In the genomic region with DNA sequence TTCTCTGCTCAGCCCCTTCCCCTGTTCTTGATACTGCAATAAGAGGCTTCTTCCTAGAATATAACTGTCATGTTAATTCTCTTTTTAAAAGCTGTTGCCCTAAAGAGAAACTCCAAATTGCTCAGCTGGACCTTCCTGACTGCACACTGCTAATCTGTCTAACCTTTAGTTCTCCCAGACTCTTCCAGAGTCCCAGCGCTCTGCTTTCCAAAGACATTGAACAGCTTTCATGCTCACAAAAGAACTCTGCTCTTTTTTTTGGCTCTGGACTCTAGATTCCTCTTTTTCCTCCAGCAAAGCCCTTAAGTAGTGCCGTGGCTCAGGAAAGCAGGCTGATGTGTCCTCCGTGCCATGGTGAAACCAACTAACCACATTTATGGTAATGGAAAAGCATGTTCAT, we compare ENCODE assay signal across 24 cellular contexts.
DNase-seq lines count a peak whose midpoint lies in the region; ATAC-seq, FAIRE-seq and TF ChIP-seq lines count a peak whose summit lies in the region.
"Had no signal": no experiment of that assay in that cellular context is flagged by ENCODE, and none has a peak within 500 bp of the region (broad histone marks: within the 10 kb centered on the region; RNA-seq: fewer than 3 reads in every experiment).

No MANE protein-coding gene starts in this region.

- no peak overlapping the region for H3K4ac ChIP-seq in neuronal stem cell (ENCODE audit: low read length)

- no peak overlapping the region for H3K14ac ChIP-seq in neuronal stem cell (ENCODE audit: low read length)

- WGBS in heart left ventricle, 4 donors = 58 to 74% (median 65%) methylated on average over 3 of the region's 3 CpGs
- 19 to 43% methylated on average over 3 of the region's 3 CpGs for WGBS in gastroesophageal sphincter (ENCODE audit: low coverage in 1 of 2), 2 donors
- no CpG with 5 or more reads among the region's 3 CpGs for WGBS in neuronal stem cell (ENCODE audit: extremely low coverage in 2 of 2, insufficient read length in 2 of 2, insufficient replicate concordance in 1 of 2), 2 donors
- 71 to 90% (median 74%) methylated on average over 3 of the region's 3 CpGs for WGBS in small intestine, 3 donors

- H3K9me3 ChIP-seq in heart left ventricle = peaks cover 0 to 5% (median 0%) of the 10 kb centered on the region in 12 donors
- H3K9me3 ChIP-seq in gastroesophageal sphincter = no peaks in the 10 kb centered on the region
- H3K9me3 ChIP-seq in neuronal stem cell (replicated peaks in 1 of 2; ENCODE audit: control insufficient read depth in 2 of 2, insufficient read depth in 1 of 2, low read depth in 1 of 2, low read length in 2 of 2) = no peaks in the 10 kb centered on the region
- no peaks in the 10 kb centered on the region for H3K9me3 ChIP-seq in small intestine (ENCODE audit: control insufficient read depth, low read depth)
- H3K9me3 ChIP-seq: BLaER1 treated with 17β-estradiol and CSF1 and Interleukin-3, amounts not matched to agents 10 nM and 100 nM had no signal

- intact Hi-C loops in Right ventricle myocardium inferior (cut with DNase I) = no loop called here
- intact Hi-C loops in heart left ventricle (cut with DNase I) = no loop called here

- no peak overlapping the region for H3K23ac ChIP-seq in neuronal stem cell (ENCODE audit: low read depth, low read length, poor library complexity)

- TF ChIP-seq POLR2A in heart left ventricle (IDR thresholded peaks at IDR 0.05) = no peak
- TF ChIP-seq POLR2A in gastroesophageal sphincter (IDR thresholded peaks at IDR 0.05) = no peak

- H3K4me1 ChIP-seq in heart left ventricle = no peaks in the 10 kb centered on the region
- peaks cover 17 to 57% (median 29%) of the 10 kb centered on the region in 3 donors for H3K4me1 ChIP-seq in gastroesophageal sphincter
- H3K4me1 ChIP-seq in neuronal stem cell (ENCODE audit: control insufficient read depth in 2 of 2, insufficient read depth in 1 of 2, low read depth in 1 of 2, low read length in 2 of 2) = peaks cover 0 to 4% of the 10 kb centered on the region in 2 donors
- H3K4me1 ChIP-seq in small intestine (ENCODE audit: control insufficient read depth in 2 of 2, insufficient read depth in 1 of 2, low read depth in 1 of 2, low read length in 1 of 2) = no peaks in the 10 kb centered on the region
- H3K4me1 ChIP-seq: BLaER1 treated with 17β-estradiol and CSF1 and Interleukin-3, amounts not matched to agents 10 nM and 100 nM had no signal

- no peak overlapping the region for H2BK120ac ChIP-seq in neuronal stem cell (ENCODE audit: low read depth, low read length)

- ATAC-seq in Right ventricle myocardium inferior = peak; percentile 72
- no peak for ATAC-seq in heart left ventricle
- no peak for ATAC-seq in gastroesophageal sphincter
- no peak for ATAC-seq in HG03097 (IDR thresholded peaks at IDR 0.05; ENCODE audit: low FRiP score, unreplicated experiment)
- ATAC-seq: GM23338, SK-N-SH treated with all-trans-retinoic acid at 6 μM for 48 hours had no signal

- H3K27ac ChIP-seq in heart left ventricle (no peak overlapping the region), gastroesophageal sphincter (peak overlapping the region; percentile 48 to 86 (median 83)), neuronal stem cell (replicated peaks; ENCODE audit: low read length) (peak overlapping the region; percentile 19), small intestine (ENCODE audit: low read depth in 1 of 2, low read length in 1 of 2) (no peak overlapping the region)
- H3K27ac ChIP-seq: BLaER1 treated with 17β-estradiol and CSF1 and Interleukin-3, amounts not matched to agents 10 nM and 100 nM; RWPE1 had no signal

- no peak overlapping the region for H2AK5ac ChIP-seq in neuronal stem cell (ENCODE audit: low read depth, low read length)

- H4K8ac ChIP-seq in neuronal stem cell (ENCODE audit: low read depth, low read length) = no peak overlapping the region

- no peak overlapping the region for H2AFZ ChIP-seq in neuronal stem cell (ENCODE audit: low read length)
- H2AFZ ChIP-seq: GM23338 had no signal

- no peak overlapping the region for H2BK12ac ChIP-seq in neuronal stem cell (ENCODE audit: low read length)

- no peak overlapping the region for H4K91ac ChIP-seq in neuronal stem cell (ENCODE audit: low read depth, low read length, poor library complexity)

- TF ChIP-seq EP300 in gastroesophageal sphincter (IDR thresholded peaks at IDR 0.05) = no peak

- FAIRE-seq in small intestine (lab: Jason Lieb, UNC) = no peak
- FAIRE-seq: G401.6, GM12892, HTR-8/SVneo had no signal

- no peak overlapping the region for H3K18ac ChIP-seq in neuronal stem cell (ENCODE audit: low read length)

- H3K27me3 ChIP-seq in heart left ventricle = no peaks in the 10 kb centered on the region
- no peaks in the 10 kb centered on the region for H3K27me3 ChIP-seq in gastroesophageal sphincter
- no peaks in the 10 kb centered on the region for H3K27me3 ChIP-seq in neuronal stem cell (ENCODE audit: control insufficient read depth in 3 of 3, insufficient read depth in 3 of 3, low read depth in 1 of 3, low read length in 3 of 3)
- no peaks in the 10 kb centered on the region for H3K27me3 ChIP-seq in small intestine (ENCODE audit: control insufficient read depth in 2 of 2, insufficient read depth in 2 of 2, low read length in 2 of 2)
- H3K27me3 ChIP-seq: BLaER1 treated with 17β-estradiol and CSF1 and Interleukin-3, amounts not matched to agents 10 nM and 100 nM had no signal

- H3K4me2 ChIP-seq in neuronal stem cell (ENCODE audit: insufficient read depth, low read length, poor library complexity, severe bottlenecking) = no peak overlapping the region
- H3K4me2 ChIP-seq: BLaER1 treated with 17β-estradiol and CSF1 and Interleukin-3, amounts not matched to agents 10 nM and 100 nM; GM23338 had no signal

- no peak overlapping the region for H2BK15ac ChIP-seq in neuronal stem cell (ENCODE audit: low read length)

- H3K4me3 ChIP-seq in heart left ventricle = no peak overlapping the region
- no peak overlapping the region for H3K4me3 ChIP-seq in gastroesophageal sphincter
- H3K4me3 ChIP-seq in neuronal stem cell (ENCODE audit: low read length in 2 of 2) = no peak overlapping the region
- no peak overlapping the region for H3K4me3 ChIP-seq in small intestine (ENCODE audit: low read depth in 1 of 2, low read length in 2 of 2)
- H3K4me3 ChIP-seq: BLaER1 treated with 17β-estradiol and CSF1 and Interleukin-3, amounts not matched to agents 10 nM and 100 nM; GM23338 had no signal

- TF ChIP-seq CTCF in heart left ventricle (IDR thresholded peaks at IDR 0.05) (no peak), gastroesophageal sphincter (IDR thresholded peaks at IDR 0.05) (no peak)

- no peak overlapping the region for H3K9ac ChIP-seq in neuronal stem cell (ENCODE audit: low read depth, low read length, poor library complexity)
- H3K9ac ChIP-seq: BLaER1 treated with 17β-estradiol and CSF1 and Interleukin-3, amounts not matched to agents 10 nM and 100 nM had no signal

- no peak for DNase-seq in Right ventricle myocardium inferior (ENCODE audit: missing footprints)
- DNase-seq in heart left ventricle = no peak
- DNase-seq in neuronal stem cell (ENCODE audit: low spot score) = peak; percentile 33
- DNase-seq in NCI-H1048 (lab: John Stamatoyannopoulos, UW) = no peak
- no peak for DNase-seq in small intestine
- DNase-seq: 8988T; Calu3; CD4-positive, alpha-beta memory T cell; DMS153; HCEC 1CT; KG1; MV-4-11; NCI-H1417; NCI-H187; NCI-H69 had no signal

- H3K36me3 ChIP-seq in heart left ventricle (no peaks in the 10 kb centered on the region), gastroesophageal sphincter (no peaks in the 10 kb centered on the region), neuronal stem cell (replicated peaks in 1 of 2; ENCODE audit: control insufficient read depth in 2 of 2, insufficient read depth in 2 of 2, low read length in 2 of 2) (no peaks in the 10 kb centered on the region), small intestine (ENCODE audit: control insufficient read depth in 2 of 2, insufficient read depth in 2 of 2, low read length in 2 of 2) (no peaks in the 10 kb centered on the region)
- H3K36me3 ChIP-seq: BLaER1 treated with 17β-estradiol and CSF1 and Interleukin-3, amounts not matched to agents 10 nM and 100 nM had no signal

- no peaks in the 10 kb centered on the region for H3K79me1 ChIP-seq in neuronal stem cell (ENCODE audit: low read depth, low read length)

- H2BK5ac ChIP-seq in neuronal stem cell (ENCODE audit: low read length) = no peak overlapping the region

Comparison
In these comparisons a context has a peak if more than half of its experiments do, and no peak if none do; other contexts are left out.
1. H3K27ac ChIP-seq: peak in gastroesophageal sphincter (4 of 4) and neuronal stem cell (single experiment); none in heart left ventricle (0 of 12) and small intestine (0 of 2).